In the genomic region with DNA sequence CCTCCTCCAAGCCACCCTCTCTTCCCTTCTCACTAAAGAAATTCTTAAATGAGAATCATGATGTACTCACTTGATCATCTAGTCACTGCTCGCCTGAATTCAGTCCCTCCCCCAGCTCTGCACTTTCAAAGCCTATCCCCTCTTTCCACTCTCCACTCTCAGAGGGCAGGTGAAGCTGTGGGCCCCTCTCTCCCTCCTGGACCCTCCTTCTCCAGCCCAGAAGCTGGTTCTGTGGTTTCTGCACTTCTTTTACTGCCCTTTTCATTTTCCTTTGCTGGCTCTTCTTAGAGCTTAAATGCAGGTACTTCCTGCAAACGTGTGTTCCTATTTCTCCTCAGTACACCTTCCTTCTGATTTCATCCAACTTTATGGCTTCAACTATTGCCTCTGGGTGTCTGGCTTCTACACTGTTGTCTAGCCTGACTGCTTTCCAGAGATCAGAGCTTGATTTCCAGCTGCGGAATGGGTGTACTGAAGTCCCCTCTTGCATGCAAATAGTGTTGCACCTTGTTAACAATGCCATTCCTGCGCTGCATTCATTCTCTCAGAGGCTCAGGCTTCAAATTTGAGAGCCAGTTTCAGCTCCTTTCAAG, we compare ENCODE assay signal across 12 cellular contexts. TPM values are rescaled to one million over a fixed set of nuclear protein-coding genes. Genes with fewer than 3 reads are reported as not detected.
A peak's percentile ranks its signal among the peaks of the same experiment; 100 is the strongest.
DNase-seq lines count a peak whose midpoint lies in the region; ATAC-seq, FAIRE-seq and TF ChIP-seq lines count a peak whose summit lies in the region.
"Had no signal": no experiment of that assay in that cellular context is flagged by ENCODE, and none has a peak within 500 bp of the region (broad histone marks: within the 10 kb centered on the region; RNA-seq: fewer than 3 reads in every experiment).

No MANE protein-coding gene starts in this region.

- no peak overlapping the region for H3K27ac ChIP-seq in GM12878 (ENCODE audit: control insufficient read depth, insufficient read depth)
- H3K27ac ChIP-seq in mesendoderm (ENCODE audit: low read depth, low read length) = no peak overlapping the region
- H3K27ac ChIP-seq in gastroesophageal sphincter = no peak overlapping the region
- H3K27ac ChIP-seq: cardiac muscle cell, SK-N-MC, suprapubic skin had no signal

- H2BK15ac ChIP-seq in mesendoderm (replicated peaks; ENCODE audit: low read depth) = no peak overlapping the region

- CTCF ChIA-PET in Caco-2 (lab: Charles Lee) (no interaction called here), GM12878 (lab: Yijun Ruan, JAX) (no interaction called here)

- H3K9me3 ChIP-seq in Caco-2 (peaks cover 9% of the 10 kb centered on the region), GM12878 (replicated peaks; ENCODE audit: control insufficient read depth, insufficient read depth, low read length) (peaks cover 4% of the 10 kb centered on the region; the same call in 2 of the 3 replicates), gastroesophageal sphincter (no peaks in the 10 kb centered on the region)
- H3K9me3 ChIP-seq: suprapubic skin had no signal

- H4K8ac ChIP-seq in mesendoderm (ENCODE audit: low read depth, low read length) = no peak overlapping the region

- no peak for TF ChIP-seq POLR2A in GM12878 (IDR thresholded peaks at IDR 0.05; ENCODE audit: low read depth, low read length)
- TF ChIP-seq POLR2A in gastroesophageal sphincter (IDR thresholded peaks at IDR 0.05) = no peak

- ATAC-seq in HG02870 (IDR thresholded peaks at IDR 0.05; ENCODE audit: unreplicated experiment) (peak; percentile 10), GM12878 (no peak), GM19328 (IDR thresholded peaks at IDR 0.05; ENCODE audit: unreplicated experiment) (no peak), gastroesophageal sphincter (no peak), GM21423 (IDR thresholded peaks at IDR 0.05; ENCODE audit: unreplicated experiment) (no peak)

- no peak overlapping the region for H2BK120ac ChIP-seq in mesendoderm (ENCODE audit: low read depth, low read length)

- RAD21 ChIA-PET in GM12878 (lab: Charles Lee; ENCODE audit: unreplicated experiment) = no interaction called here

- H2AK5ac ChIP-seq in mesendoderm (ENCODE audit: low read length) = peak overlapping the region; percentile 10

- peaks cover 9% of the 10 kb centered on the region for H3K36me3 Mint-ChIP-seq in Caco-2 (ENCODE audit: insufficient read depth, unreplicated experiment)

- H3K36me3 ChIP-seq in Caco-2 (ENCODE audit: control insufficient read depth, insufficient read depth, low read length) = no peaks in the 10 kb centered on the region
- no peaks in the 10 kb centered on the region for H3K36me3 ChIP-seq in GM12878 (ENCODE audit: control insufficient read depth in 2 of 2, insufficient read depth in 2 of 2, low read length in 1 of 2)
- H3K36me3 ChIP-seq in mesendoderm (ENCODE audit: control insufficient read depth, insufficient read depth, low read length) = no peaks in the 10 kb centered on the region
- no peaks in the 10 kb centered on the region for H3K36me3 ChIP-seq in gastroesophageal sphincter
- H3K36me3 ChIP-seq: cardiac muscle cell, suprapubic skin had no signal

- no peak overlapping the region for H3K23ac ChIP-seq in mesendoderm (ENCODE audit: low read length)

- peaks cover 11% of the 10 kb centered on the region for H3K9me3 Mint-ChIP-seq in Caco-2 (ENCODE audit: unreplicated experiment)

- SMC1A ChIA-PET in GM12878 (lab: Charles Lee; ENCODE audit: uncharacterized antibody, unreplicated experiment) = interaction anchor here (0.5 to 1.2 kb wide), 2 partner anchors 9 to 337 kb away, joined by 3 to 5 read pairs; no protein-coding TSS in a partner anchor

- intact Hi-C loops in Caco-2 (cut with micrococcal nuclease; ENCODE audit: unreplicated experiment) (no loop called here), GM12878 (cut with micrococcal nuclease; ENCODE audit: unreplicated experiment) (loop anchor here (10.0 kb wide), 1 partner anchor 74 kb away; no protein-coding TSS in a partner anchor)

- no peak overlapping the region for H3K9ac ChIP-seq in GM12878 (ENCODE audit: control insufficient read depth, insufficient read depth, low read length)
- H3K9ac ChIP-seq in mesendoderm (ENCODE audit: low read length) = peak overlapping the region; percentile 22

- peak overlapping the region; percentile 7 for H3K4me3 Mint-ChIP-seq in Caco-2 (ENCODE audit: unreplicated experiment)

- H3K4me1 ChIP-seq in Caco-2 (peaks cover 33% of the 10 kb centered on the region), GM12878 (ENCODE audit: control insufficient read depth, insufficient read depth, low read length) (peaks cover 11% of the 10 kb centered on the region), mesendoderm (ENCODE audit: control insufficient read depth, low read depth, low read length) (peaks cover 19% of the 10 kb centered on the region), gastroesophageal sphincter (peaks cover 0 to 10% (median 2%) of the 10 kb centered on the region in 3 donors)

- H2BK5ac ChIP-seq in mesendoderm (ENCODE audit: low read length) = peak overlapping the region; percentile 22

- peaks cover 39% of the 10 kb centered on the region for H3K4me1 Mint-ChIP-seq in Caco-2 (ENCODE audit: low read depth, unreplicated experiment)

- DNase-seq in Caco-2 = no peak
- no peak for DNase-seq in GM12878 (ENCODE audit: low read depth, low spot score)
- DNase-seq in mesendoderm = peak; percentile 28
- DNase-seq in mesenteric fat pad (ENCODE audit: low spot score) = no peak
- DNase-seq: NCI-H524 treated with DMSO at 0.1 percent for 48 hours had no signal

- no peaks in the 10 kb centered on the region for H3K27me3 Mint-ChIP-seq in Caco-2 (ENCODE audit: insufficient read depth, unreplicated experiment)

- peak overlapping the region; percentile 77 for H3K56ac ChIP-seq in mesendoderm (ENCODE audit: low read length)

- H3K27me3 ChIP-seq in Caco-2 (replicated peaks; ENCODE audit: control insufficient read depth, insufficient read depth, low read length) (no peaks in the 10 kb centered on the region), GM12878 (replicated peaks in 1 of 2; ENCODE audit: control insufficient read depth in 2 of 2, insufficient read depth in 2 of 2, low read length in 1 of 2) (no peaks in the 10 kb centered on the region), mesendoderm (ENCODE audit: insufficient read depth, low read length, poor library complexity) (no peaks in the 10 kb centered on the region), gastroesophageal sphincter (no peaks in the 10 kb centered on the region)
- H3K27me3 ChIP-seq: suprapubic skin had no signal

- H4K5ac ChIP-seq in mesendoderm (ENCODE audit: low read length) = peak overlapping the region; percentile 89

- no peak for TF ChIP-seq CTCF in Caco-2 (IDR thresholded peaks at IDR 0.05; ENCODE audit: insufficient read depth in 1 of 2, low read depth in 1 of 2, low read length in 1 of 2, severe bottlenecking in 1 of 2, unreplicated experiment in 1 of 2)
- no peak for TF ChIP-seq CTCF in GM12878 (IDR thresholded peaks at IDR 0.05 in 2 of 3, conservative IDR thresholded peaks at IDR 0.05 in 1 of 3; ENCODE audit: control insufficient read depth in 2 of 3, extremely low read depth in 1 of 3, insufficient read depth in 1 of 3, low read depth in 3 of 3, low read length in 3 of 3)
- TF ChIP-seq CTCF in gastroesophageal sphincter (IDR thresholded peaks at IDR 0.05) = no peak

- H3K4me3 ChIP-seq in Caco-2 (ENCODE audit: low read depth, low read length) (no peak overlapping the region), GM12878 (no peak overlapping the region), mesendoderm (ENCODE audit: low read length) (no peak overlapping the region), gastroesophageal sphincter (no peak overlapping the region)
- H3K4me3 ChIP-seq: cardiac muscle cell, SK-N-MC, suprapubic skin had no signal

- peak overlapping the region; percentile 51 for H3K27ac Mint-ChIP-seq in Caco-2 (ENCODE audit: unreplicated experiment)

- in situ Hi-C loops in GM12878 (cut with MboI) = no loop called here

- no peak for FAIRE-seq in GM12878 (lab: Jason Lieb, UNC)

- TF ChIP-seq EP300 in GM12878 (IDR thresholded peaks at IDR 0.05; ENCODE audit: borderline replicate concordance in 1 of 2, control insufficient read depth in 1 of 2, low read depth in 2 of 2, low read length in 2 of 2) (no peak), gastroesophageal sphincter (IDR thresholded peaks at IDR 0.05) (no peak)

- peak overlapping the region; percentile 52 for H2AFZ ChIP-seq in GM12878 (ENCODE audit: control insufficient read depth, low read depth, low read length)

- H3K4ac ChIP-seq in mesendoderm (ENCODE audit: low read depth, low read length) = no peak overlapping the region

- no peaks in the 10 kb centered on the region for H4K20me1 ChIP-seq in GM12878 (ENCODE audit: control insufficient read depth, insufficient read depth)

- H3K79me2 ChIP-seq in GM12878 (ENCODE audit: control insufficient read depth, insufficient read depth, low read length) (no peaks in the 10 kb centered on the region), mesendoderm (ENCODE audit: control insufficient read depth, insufficient read depth, low read length) (no peaks in the 10 kb centered on the region)

- H3K18ac ChIP-seq in mesendoderm (ENCODE audit: low read length) = peak overlapping the region; percentile 25

- 52% methylated on average over 4 of the region's 4 CpGs for WGBS in GM12878 (ENCODE audit: insufficient coverage, insufficient replicate concordance, low lambda C conversion rate, missing lambda C conversion rate)
- WGBS in mesendoderm (ENCODE audit: extremely low coverage, insufficient coverage, low lambda C conversion rate) = no CpG with 5 or more reads among the region's 4 CpGs
- 77 to 83% methylated on average over 2 to 4 of the region's 4 CpGs for WGBS in gastroesophageal sphincter (ENCODE audit: low coverage in 1 of 2), 2 donors

- BruUV-seq in Caco-2 (replicated peaks; lab: Mats Ljungman, UMichigan) = no TSS peak
- BruUV-seq in GM12878 (replicated peaks; lab: Mats Ljungman, UMichigan) = no TSS peak

- peak overlapping the region; percentile 66 for H3K4me2 ChIP-seq in GM12878 (ENCODE audit: control insufficient read depth, insufficient read depth)
- H3K4me2 ChIP-seq in mesendoderm (ENCODE audit: low read length) = no peak overlapping the region

- POLR2A ChIA-PET in Caco-2 (lab: Charles Lee) = no interaction called here
- POLR2A ChIA-PET in GM12878 (lab: Charles Lee) = no interaction called here

- H3K79me1 ChIP-seq in mesendoderm (ENCODE audit: low read length) = no peaks in the 10 kb centered on the region

- no peak for TF ChIP-seq RAD21 in GM12878 (IDR thresholded peaks at IDR 0.05; ENCODE audit: insufficient read depth, low read depth, low read length)

RNA-seq across cellular contexts. Expression of a gene that starts 15.2 kb away (rescaled TPM):
- not detected in 2 replicates for total RNA-seq in Caco-2 (2022)
- total RNA-seq in GM12878 (2013; cell fraction: nucleolus; rRNA removed) = not detected in 2 replicates
- total RNA-seq in GM12878 (2014; rRNA removed) = 0.06 TPM in 1 of 2 replicates, not detected in the other
- total RNA-seq in GM12878 (2014; rRNA removed; fragmentation: Illumina TruSeq; extraction: Trizol) = 0.04 TPM in 1 of 2 replicates, not detected in the other
- 0.40 TPM in 1 of 2 replicates, not detected in the other for total RNA-seq in GM12878 (2021)
- not detected for polyA plus RNA-seq in GM12878 (2011; ENCODE audit: low read depth)
- polyA plus RNA-seq in GM12878 (2011; rRNA removed) = not detected in 2 replicates
- not detected in 2 replicates for polyA plus RNA-seq in GM12878 (2011; cell fraction: cytosol; rRNA removed)
- polyA plus RNA-seq in GM12878 (2011; cell fraction: nucleus; rRNA removed) = not detected in 2 replicates
- polyA plus RNA-seq in GM12878 (2012) = 0.04 TPM in 1 of 2 replicates, not detected in the other
- 0.07 TPM in 1 of 2 replicates, not detected in the other for polyA plus RNA-seq in GM12878 (2014; fragmentation: Illumina TruSeq; extraction: Trizol)
- polyA plus RNA-seq in GM12878 (2014; fragmentation: Nextera tagmentation; extraction: Ambion mirVana) = not detected
- 0.09 TPM in 1 of 2 replicates, not detected in the other for polyA plus RNA-seq in GM12878 (2014; rRNA removed)
- not detected for polyA plus RNA-seq in GM12878 (2016; fragmentation: Nextera tagmentation; extraction: Ambion mirVana)
- not detected in 2 replicates for polyA minus RNA-seq in GM12878 (2011; rRNA and poly(A)+ RNA removed)
- polyA minus RNA-seq in GM12878 (2011; cell fraction: cytosol; rRNA and poly(A)+ RNA removed) = not detected in 2 replicates
- polyA minus RNA-seq in GM12878 (2011; cell fraction: nucleus; rRNA and poly(A)+ RNA removed) = not detected in 2 replicates
- 0.11 TPM for polyA plus RNA-seq in mesendoderm (2013, experiment 1 of 2)
- 0.32 TPM for polyA plus RNA-seq in mesendoderm (2013, experiment 2 of 2)
- under 1 TPM in 2 of 4 donors, not detected in 2; 0.62 to 0.96 TPM for total RNA-seq in gastroesophageal sphincter
- 0.22 TPM for total RNA-seq in mesenteric fat pad
- total RNA-seq: cardiac muscle cell, suprapubic skin had no signal
- polyA plus RNA-seq: cardiac muscle cell had no signal

RNA-seq across cellular contexts. Expression of a gene that starts 43.3 kb away (rescaled TPM):
- total RNA-seq in Caco-2 (2022) (205 and 222 TPM in 2 replicates), GM12878 (2014; rRNA removed) (124 and 128 TPM in 2 replicates), GM12878 (2014; rRNA removed; fragmentation: Illumina TruSeq; extraction: Trizol) (165 and 173 TPM in 2 replicates), GM12878 (2021) (136 and 137 TPM in 2 replicates), gastroesophageal sphincter (100 to 1,000 TPM; 276 to 386 (median 317) TPM), mesenteric fat pad (182 TPM)
- 139 and 144 TPM in 2 replicates for total RNA-seq in GM12878 (2013; cell fraction: nucleolus; rRNA removed)
- polyA plus RNA-seq in GM12878 (2011; ENCODE audit: low read depth) = 60.5 TPM
- polyA plus RNA-seq in GM12878 (2011; rRNA removed) (235 and 368 TPM in 2 replicates), GM12878 (2014; fragmentation: Illumina TruSeq; extraction: Trizol) (252 and 265 TPM in 2 replicates), GM12878 (2014; fragmentation: Nextera tagmentation; extraction: Ambion mirVana) (10 to 100 TPM; 70.9 to 73.1 TPM), GM12878 (2014; rRNA removed) (154 and 159 TPM in 2 replicates), GM12878 (2016; fragmentation: Nextera tagmentation; extraction: Ambion mirVana) (100 to 1,000 TPM; 236 to 237 TPM)
- 78.7 and 122 TPM in 2 replicates for polyA plus RNA-seq in GM12878 (2011; cell fraction: cytosol; rRNA removed)
- 96.8 and 97.2 TPM in 2 replicates for polyA plus RNA-seq in GM12878 (2011; cell fraction: nucleus; rRNA removed)
- 76.2 and 145 TPM in 2 replicates for polyA plus RNA-seq in GM12878 (2012)
- polyA minus RNA-seq in GM12878 (2011; rRNA and poly(A)+ RNA removed) = 79.9 and 141 TPM in 2 replicates
- 58.4 and 68.5 TPM in 2 replicates for polyA minus RNA-seq in GM12878 (2011; cell fraction: cytosol; rRNA and poly(A)+ RNA removed)
- polyA minus RNA-seq in GM12878 (2011; cell fraction: nucleus; rRNA and poly(A)+ RNA removed) = 44.0 and 74.3 TPM in 2 replicates
- polyA plus RNA-seq in mesendoderm (2013, experiment 1 of 2) = 128 TPM
- 129 TPM for polyA plus RNA-seq in mesendoderm (2013, experiment 2 of 2)
